ENCODE assay signal across 8 cellular contexts in genomic region chr4:8200302-8200975, GRCh38. TPM values are rescaled to one million over a fixed set of nuclear protein-coding genes. Genes with fewer than 3 reads are reported as not detected.
DNase-seq lines count a peak whose midpoint lies in the region; ATAC-seq and TF ChIP-seq lines count a peak whose summit lies in the region.

No MANE protein-coding gene starts in this region.

- H3K4me1 Mint-ChIP-seq in dendritic cell treated with granulocyte-macrophage colony-stimulating factor and Interleukin-4, amounts not matched to agents 40 ng/mL and 50 ng/mL, for 4 days (ENCODE audit: low read depth) = peaks cover 86% of the 10 kb centered on the region
- peaks cover 25 to 64% (median 60%) of the 10 kb centered on the region in 4 donors for H3K4me1 Mint-ChIP-seq in naive thymus-derived CD8-positive, alpha-beta T cell

- POLR2A ChIA-PET in naive thymus-derived CD8-positive, alpha-beta T cell (lab: Charles Lee) = interaction anchor here (0.6 to 2.3 kb wide), 3 partner anchors 27 to 1516 kb away, joined by 3 to 12 read pairs (median 3); partner anchors contain the start of gene ABLIM2

- DNase-seq in ELF-1 (ENCODE audit: low read depth, low spot score) = peak; percentile 75
- DNase-seq in SKM-1 treated with dmso at 0.1 percent for 144 hours (lab: John Stamatoyannopoulos, UW; ENCODE audit: unreplicated experiment) = peak; percentile 56
- peak in 4 of 10 donors; percentile 25 to 50 (median 40) for DNase-seq in naive thymus-derived CD8-positive, alpha-beta T cell
- no peak for DNase-seq in DMS79 (lab: John Stamatoyannopoulos, UW)
- no peak for DNase-seq in WERI-Rb-1

- TF ChIP-seq CTCF in WERI-Rb-1 (IDR thresholded peaks at IDR 0.05; ENCODE audit: low read depth, low read length) = no peak

- peaks cover 8% of the 10 kb centered on the region for H3K27me3 Mint-ChIP-seq in dendritic cell treated with granulocyte-macrophage colony-stimulating factor and Interleukin-4, amounts not matched to agents 40 ng/mL and 50 ng/mL, for 4 days
- H3K27me3 Mint-ChIP-seq in naive thymus-derived CD8-positive, alpha-beta T cell = no peaks in the 10 kb centered on the region

- peak in 1 of 2 donors; percentile 60 for ATAC-seq in naive thymus-derived CD8-positive, alpha-beta T cell
- no peak for ATAC-seq in HG03280 (IDR thresholded peaks at IDR 0.05; ENCODE audit: unreplicated experiment)
- no peak for ATAC-seq in GM18861 (IDR thresholded peaks at IDR 0.05; ENCODE audit: unreplicated experiment)

- H3K27ac ChIP-seq in WERI-Rb-1 = no peak overlapping the region

- H3K4me3 ChIP-seq in WERI-Rb-1 (ENCODE audit: low read depth, low read length) = no peak overlapping the region

- no peaks in the 10 kb centered on the region for H3K9me3 Mint-ChIP-seq in dendritic cell treated with granulocyte-macrophage colony-stimulating factor and Interleukin-4, amounts not matched to agents 40 ng/mL and 50 ng/mL, for 4 days
- H3K9me3 Mint-ChIP-seq in naive thymus-derived CD8-positive, alpha-beta T cell = no peaks in the 10 kb centered on the region

- H3K4me3 Mint-ChIP-seq in dendritic cell treated with granulocyte-macrophage colony-stimulating factor and Interleukin-4, amounts not matched to agents 40 ng/mL and 50 ng/mL, for 4 days = peak overlapping the region; percentile 94
- H3K4me3 Mint-ChIP-seq in naive thymus-derived CD8-positive, alpha-beta T cell = peak overlapping the region; percentile 84 to 97 (median 94)

- H3K36me3 Mint-ChIP-seq in dendritic cell treated with granulocyte-macrophage colony-stimulating factor and Interleukin-4, amounts not matched to agents 40 ng/mL and 50 ng/mL, for 4 days (ENCODE audit: low read depth) = peaks cover 62% of the 10 kb centered on the region
- H3K36me3 Mint-ChIP-seq in naive thymus-derived CD8-positive, alpha-beta T cell = no peaks in the 10 kb centered on the region

- no peaks in the 10 kb centered on the region for H3K9me3 ChIP-seq in WERI-Rb-1 (ENCODE audit: severe bottlenecking)

- peak overlapping the region; percentile 92 for H3K27ac Mint-ChIP-seq in dendritic cell treated with granulocyte-macrophage colony-stimulating factor and Interleukin-4, amounts not matched to agents 40 ng/mL and 50 ng/mL, for 4 days
- peak overlapping the region; percentile 66 to 97 (median 91) for H3K27ac Mint-ChIP-seq in naive thymus-derived CD8-positive, alpha-beta T cell

- H3K36me3 ChIP-seq in WERI-Rb-1 = no peaks in the 10 kb centered on the region

- intact Hi-C loops in dendritic cell treated with granulocyte-macrophage colony-stimulating factor and Interleukin-4, amounts not matched to agents 40 ng/mL and 50 ng/mL, for 4 days (cut with micrococcal nuclease) = no loop called here

- H3K27me3 ChIP-seq in WERI-Rb-1 (ENCODE audit: insufficient read depth, low read depth, severe bottlenecking) = no peaks in the 10 kb centered on the region

RNA-seq across cellular contexts. Expression of gene SH3TC1, which starts 1.3 kb away (rescaled TPM):
- total RNA-seq in naive thymus-derived CD8-positive, alpha-beta T cell = 10 to 100 TPM; 14.6 to 17.4 TPM
- polyA plus RNA-seq in naive thymus-derived CD8-positive, alpha-beta T cell = 1 to 10 TPM; 3.7 to 6.5 (median 5.1) TPM

RNA-seq across cellular contexts. Expression of gene ABLIM2, which starts 41.8 kb away (rescaled TPM):
- 1 to 10 TPM; 4.4 to 4.9 TPM for total RNA-seq in naive thymus-derived CD8-positive, alpha-beta T cell
- 1 to 10 TPM in 1 of 3 donors, under 1 TPM in 2; 0.47 to 2.4 (median 0.57) TPM for polyA plus RNA-seq in naive thymus-derived CD8-positive, alpha-beta T cell

Comparison
In these comparisons a context has a peak if more than half of its experiments do, and no peak if none do; other contexts are left out.
1. DNase-seq: peak in ELF-1 (single experiment) and SKM-1 treated with dmso at 0.1 percent for 144 hours (single experiment); none in DMS79 (single experiment) and WERI-Rb-1 (single experiment).